In genomic region chr21:39452207-39452964, GRCh38 we compare ENCODE assay signal across 10 cellular contexts. TPM values are rescaled to one million over a fixed set of nuclear protein-coding genes. Genes with fewer than 3 reads are reported as not detected.
DNase-seq lines count a peak whose midpoint lies in the region; ATAC-seq, FAIRE-seq and TF ChIP-seq lines count a peak whose summit lies in the region.
"Had no signal": no experiment of that assay in that cellular context is flagged by ENCODE, and none has a peak within 500 bp of the region (broad histone marks: within the 10 kb centered on the region; RNA-seq: fewer than 3 reads in every experiment).

No MANE protein-coding gene starts in this region.

- no peak overlapping the region for H3K9ac ChIP-seq in rectal smooth muscle tissue (ENCODE audit: low read length)

- H3K4me3 ChIP-seq in astrocyte of the spinal cord (ENCODE audit: low read depth, low read length) (no peak overlapping the region), cardiac muscle cell (peak overlapping the region; percentile 45), rectal smooth muscle tissue (ENCODE audit: low read length) (peak overlapping the region; percentile 45)

- no peaks in the 10 kb centered on the region for H3K36me3 Mint-ChIP-seq in activated naive CD4-positive, alpha-beta T cell treated with anti-CD3 and anti-CD28 coated beads for 36 hours (ENCODE audit: low read depth)

- TF ChIP-seq POLR2A in GM12891 (IDR thresholded peaks at IDR 0.05; ENCODE audit: low read depth, low read length): no peak

- no peaks in the 10 kb centered on the region for H3K9me3 ChIP-seq in cardiac muscle cell (ENCODE audit: low read depth)

- no peak for ATAC-seq in HG03354 (IDR thresholded peaks at IDR 0.05; ENCODE audit: poor library complexity, severe bottlenecking, unreplicated experiment)

- intact Hi-C loops in activated naive CD4-positive, alpha-beta T cell treated with anti-CD3 and anti-CD28 coated beads for 36 hours (cut with micrococcal nuclease): no loop called here

- peak overlapping the region; percentile 98 for H3K27ac ChIP-seq in cardiac muscle cell
- peak overlapping the region; percentile 79 for H3K27ac ChIP-seq in rectal smooth muscle tissue (ENCODE audit: low read depth, low read length)

- H3K4me1 Mint-ChIP-seq in activated naive CD4-positive, alpha-beta T cell treated with anti-CD3 and anti-CD28 coated beads for 36 hours (ENCODE audit: low read depth): no peaks in the 10 kb centered on the region

- DNase-seq in G401 (ENCODE audit: low spot score) (peak; percentile 16), astrocyte of the spinal cord (ENCODE audit: low read depth, low spot score) (peak; percentile 15), cardiac muscle cell (ENCODE audit: low read depth in 1 of 2, low spot score in 1 of 2) (peak in 1 of 2 donors; percentile 73), amniotic stem cell (lab: John Stamatoyannopoulos, UW) (no peak), GM12891 (ENCODE audit: insufficient read length, low spot score) (no peak)
- DNase-seq in activated naive CD4-positive, alpha-beta T cell treated with anti-CD3 and anti-CD28 coated beads for 36 hours: no peak
- DNase-seq: DMS 273 treated with DMSO at 0.1 percent for 48 hours, NCI-H2171 had no signal

- H3K27me3 ChIP-seq in cardiac muscle cell: no peaks in the 10 kb centered on the region
- no peaks in the 10 kb centered on the region for H3K27me3 ChIP-seq in rectal smooth muscle tissue (ENCODE audit: control insufficient read depth, insufficient read depth, low read length)

- in situ Hi-C loops in G401 (cut with HindIII; ENCODE audit: low sequenced_read_pairs) (no loop called here), astrocyte of the spinal cord (cut with HindIII; ENCODE audit: low sequenced_read_pairs) (no loop called here)

- FAIRE-seq in GM12891 (lab: Jason Lieb, UNC): no peak

- no peak overlapping the region for H3K27ac Mint-ChIP-seq in activated naive CD4-positive, alpha-beta T cell treated with anti-CD3 and anti-CD28 coated beads for 36 hours

- no peaks in the 10 kb centered on the region for H3K36me3 ChIP-seq in cardiac muscle cell
- H3K36me3 ChIP-seq in rectal smooth muscle tissue (ENCODE audit: control insufficient read depth, insufficient read depth, low read length): no peaks in the 10 kb centered on the region

- no peaks in the 10 kb centered on the region for H3K27me3 Mint-ChIP-seq in activated naive CD4-positive, alpha-beta T cell treated with anti-CD3 and anti-CD28 coated beads for 36 hours (ENCODE audit: low read depth)

- H3K4me3 Mint-ChIP-seq in activated naive CD4-positive, alpha-beta T cell treated with anti-CD3 and anti-CD28 coated beads for 36 hours: no peak overlapping the region

- TF ChIP-seq CTCF in astrocyte of the spinal cord (IDR thresholded peaks at IDR 0.05; ENCODE audit: low read depth, low read length) (no peak), cardiac muscle cell (IDR thresholded peaks at IDR 0.05; ENCODE audit: low read depth, low read length) (no peak)

- H3K9me3 Mint-ChIP-seq in activated naive CD4-positive, alpha-beta T cell treated with anti-CD3 and anti-CD28 coated beads for 36 hours: no peaks in the 10 kb centered on the region

- H3K4me1 ChIP-seq in cardiac muscle cell (ENCODE audit: low read depth): peaks cover 63% of the 10 kb centered on the region
- H3K4me1 ChIP-seq in rectal smooth muscle tissue (ENCODE audit: control insufficient read depth, insufficient read depth, low read length): no peaks in the 10 kb centered on the region

- CTCF ChIA-PET in activated naive CD4-positive, alpha-beta T cell treated with anti-CD3 and anti-CD28 coated beads for 36 hours (lab: Charles Lee): interaction anchor here (1.5 kb wide), 1 partner anchor 16 kb away, joined by 3 read pairs; no protein-coding TSS in a partner anchor

TF ChIP-seq in GM12891, 5 proteins besides CTCF, POLR2A, EP300 and RAD21:
- TF ChIP-seq TAF1 (IDR thresholded peaks at IDR 0.05; ENCODE audit: low read depth, low read length) (no peak), POLR2AphosphoS5 (IDR thresholded peaks at IDR 0.05; ENCODE audit: low read depth, low read length) (no peak), SPI1 (IDR thresholded peaks at IDR 0.05; ENCODE audit: low read depth, low read length) (no peak), PAX5 (IDR thresholded peaks at IDR 0.05; ENCODE audit: insufficient read depth, low read length, severe bottlenecking) (no peak), POU2F2 (IDR thresholded peaks at IDR 0.05; ENCODE audit: low read depth, low read length) (no peak)
TF ChIP-seq in GM12891: peak in this region for 0.

RNA-seq across cellular contexts. Expression of gene SH3BGR, which starts 0.6 kb away (rescaled TPM):
- 0.86 and 2.2 TPM in 2 replicates for total RNA-seq in G401 (2014; rRNA removed; shearing (Covaris generic))
- total RNA-seq in cardiac muscle cell: 116 and 168 TPM in 2 replicates
- polyA plus RNA-seq in cardiac muscle cell: 326 TPM in 2 replicates
- 1 to 10 TPM; 3.2 to 4.0 TPM for total RNA-seq in activated naive CD4-positive, alpha-beta T cell treated with anti-CD3 and anti-CD28 coated beads for 36 hours
- 3.3 TPM for polyA plus RNA-seq in GM12891 (2012; ENCODE audit: low read depth, missing spikeins)

RNA-seq across cellular contexts. Expression of gene LCA5L, which starts 6.8 kb away (rescaled TPM):
- 0.18 and 5.0 TPM in 2 replicates for total RNA-seq in G401 (2014; rRNA removed; shearing (Covaris generic))
- 2.0 and 2.9 TPM in 2 replicates for total RNA-seq in cardiac muscle cell
- 3.4 and 5.0 TPM in 2 replicates for polyA plus RNA-seq in cardiac muscle cell
- under 1 TPM in 1 of 2 experiments, not detected in 1; 0.26 TPM for total RNA-seq in activated naive CD4-positive, alpha-beta T cell treated with anti-CD3 and anti-CD28 coated beads for 36 hours
- 0.15 TPM for polyA plus RNA-seq in GM12891 (2012; ENCODE audit: low read depth, missing spikeins)

Comparison
In these comparisons a context has a peak if more than half of its experiments do, and no peak if none do; other contexts are left out.
1. DNase-seq: peak in G401 (single experiment) and astrocyte of the spinal cord (single experiment); none in amniotic stem cell (single experiment), activated naive CD4-positive, alpha-beta T cell treated with anti-CD3 and anti-CD28 coated beads for 36 hours (single experiment) and GM12891 (single experiment).
2. RNA of gene SH3BGR, which starts 0.6 kb away (total RNA-seq): 116 to 168 TPM in cardiac muscle cell; 3.2 to 4.0 TPM in activated naive CD4-positive, alpha-beta T cell treated with anti-CD3 and anti-CD28 coated beads for 36 hours and 0.86 to 2.2 TPM in G401; every median in the first group is over 10 times any median in the second.